In genomic region chr13:39148513-39148961, GRCh38 we compare ENCODE assay signal across 8 cellular contexts.
DNase-seq lines count a peak whose midpoint lies in the region; FAIRE-seq and TF ChIP-seq lines count a peak whose summit lies in the region.

No MANE protein-coding gene starts in this region.

- in situ Hi-C loops in Caki2 (cut with HindIII; ENCODE audit: low pct_unique_long_range_greater_than_20kb, low sequenced_read_pairs), result no loop called here

- DNase-seq in Caki2 (ENCODE audit: low read depth), result peak; percentile 71
- peak; percentile 56 for DNase-seq in HT1080 (ENCODE audit: low read depth)
- DNase-seq in activated T-helper 1 cell treated with anti-CD3 and anti-CD28 coated beads, Interleukin-12 subunit alpha, Interleukin-12 subunit beta, Interleukin-2, Interleukin-4 antibody, amounts not matched to agents 30 ng/mL and 10 ng/mL and 1 ng/mL, durations not matched to agents 14 hours and 24 hours and 36 hours (ENCODE audit: low spot score), result no peak
- DNase-seq in putamen (ENCODE audit: low spot score), result no peak
- no peak for DNase-seq in DMS114 treated with DMSO at 0.1 percent for 48 hours (lab: John Stamatoyannopoulos, UW; ENCODE audit: unreplicated experiment)
- no peak for DNase-seq in hypothalamus (lab: John Stamatoyannopoulos, UW)
- no peak for DNase-seq in H54 (ENCODE audit: insufficient read length, low spot score)

- no peaks in the 10 kb centered on the region for H3K36me3 Mint-ChIP-seq in activated T-helper 1 cell treated with anti-CD3 and anti-CD28 coated beads, Interleukin-12 subunit alpha, Interleukin-12 subunit beta, Interleukin-2, Interleukin-4 antibody, amounts not matched to agents 30 ng/mL and 10 ng/mL and 1 ng/mL, durations not matched to agents 14 hours and 24 hours and 36 hours (ENCODE audit: low read depth)

- H3K4me3 Mint-ChIP-seq in activated T-helper 1 cell treated with anti-CD3 and anti-CD28 coated beads, Interleukin-12 subunit alpha, Interleukin-12 subunit beta, Interleukin-2, Interleukin-4 antibody, amounts not matched to agents 30 ng/mL and 10 ng/mL and 1 ng/mL, durations not matched to agents 14 hours and 24 hours and 36 hours, result no peak overlapping the region

- peak overlapping the region; percentile 54 for H3K27ac Mint-ChIP-seq in activated T-helper 1 cell treated with anti-CD3 and anti-CD28 coated beads, Interleukin-12 subunit alpha, Interleukin-12 subunit beta, Interleukin-2, Interleukin-4 antibody, amounts not matched to agents 30 ng/mL and 10 ng/mL and 1 ng/mL, durations not matched to agents 14 hours and 24 hours and 36 hours

- FAIRE-seq in islet of Langerhans (lab: Jason Lieb, UNC), result peak; percentile 100
- FAIRE-seq in H54 (lab: Jason Lieb, UNC), result no peak

- H3K9me3 Mint-ChIP-seq in activated T-helper 1 cell treated with anti-CD3 and anti-CD28 coated beads, Interleukin-12 subunit alpha, Interleukin-12 subunit beta, Interleukin-2, Interleukin-4 antibody, amounts not matched to agents 30 ng/mL and 10 ng/mL and 1 ng/mL, durations not matched to agents 14 hours and 24 hours and 36 hours, result no peaks in the 10 kb centered on the region

- peaks cover 10% of the 10 kb centered on the region for H3K27me3 Mint-ChIP-seq in activated T-helper 1 cell treated with anti-CD3 and anti-CD28 coated beads, Interleukin-12 subunit alpha, Interleukin-12 subunit beta, Interleukin-2, Interleukin-4 antibody, amounts not matched to agents 30 ng/mL and 10 ng/mL and 1 ng/mL, durations not matched to agents 14 hours and 24 hours and 36 hours (ENCODE audit: insufficient read depth)

- TF ChIP-seq POLR2A in H54 (IDR thresholded peaks at IDR 0.05; ENCODE audit: low read depth, low read length), result no peak

- intact Hi-C loops in activated T-helper 1 cell treated with anti-CD3 and anti-CD28 coated beads, Interleukin-12 subunit alpha, Interleukin-12 subunit beta, Interleukin-2, Interleukin-4 antibody, amounts not matched to agents 30 ng/mL and 10 ng/mL and 1 ng/mL, durations not matched to agents 14 hours and 24 hours and 36 hours (cut with micrococcal nuclease), result loop anchor here (1.0 to 5.0 kb wide), 3 partner anchors 49 to 96 kb away; no protein-coding TSS in a partner anchor

- peaks cover 18% of the 10 kb centered on the region for H3K4me1 Mint-ChIP-seq in activated T-helper 1 cell treated with anti-CD3 and anti-CD28 coated beads, Interleukin-12 subunit alpha, Interleukin-12 subunit beta, Interleukin-2, Interleukin-4 antibody, amounts not matched to agents 30 ng/mL and 10 ng/mL and 1 ng/mL, durations not matched to agents 14 hours and 24 hours and 36 hours (ENCODE audit: low read depth)

Comparison
In these comparisons a context has a peak if more than half of its experiments do, and no peak if none do; other contexts are left out.
1. DNase-seq: peak in Caki2 (single experiment) and HT1080 (single experiment); none in activated T-helper 1 cell treated with anti-CD3 and anti-CD28 coated beads, Interleukin-12 subunit alpha, Interleukin-12 subunit beta, Interleukin-2, Interleukin-4 antibody, amounts not matched to agents 30 ng/mL and 10 ng/mL and 1 ng/mL, durations not matched to agents 14 hours and 24 hours and 36 hours (single experiment), putamen (single experiment), DMS114 treated with DMSO at 0.1 percent for 48 hours (single experiment), hypothalamus (0 of 51) and H54 (single experiment).